19 cellular contexts compared by ENCODE assay signal in genomic region chr6:9710574-9710973, GRCh38.
DNase-seq lines count a peak whose midpoint lies in the region.
"Had no signal": no experiment of that assay in that cellular context is flagged by ENCODE, and none has a peak within 500 bp of the region (broad histone marks: within the 10 kb centered on the region; RNA-seq: fewer than 3 reads in every experiment).

No MANE protein-coding gene starts in this region.

- H3K79me1 ChIP-seq in trophoblast cell (ENCODE audit: low read length) = no peaks in the 10 kb centered on the region

- no peaks in the 10 kb centered on the region for H3K79me2 ChIP-seq in trophoblast cell (ENCODE audit: control insufficient read depth, insufficient read depth, low read length, poor library complexity)

- in situ Hi-C loops in Caki2 (cut with HindIII; ENCODE audit: low pct_unique_long_range_greater_than_20kb, low sequenced_read_pairs) = no loop called here

- no peak overlapping the region for H3K9ac ChIP-seq in trophoblast cell (ENCODE audit: low read length)
- H3K9ac ChIP-seq: GM23248, KMS-11 had no signal

- no peak overlapping the region for H2BK5ac ChIP-seq in trophoblast cell (ENCODE audit: low read depth, low read length, poor library complexity)

- H3K4me3 ChIP-seq in trophoblast cell (ENCODE audit: low read depth, low read length) = no peak overlapping the region
- H3K4me3 ChIP-seq: GM23248 had no signal

- H4K8ac ChIP-seq in trophoblast cell (ENCODE audit: low read depth, low read length) = no peak overlapping the region

- H3K27me3 ChIP-seq in trophoblast cell (ENCODE audit: insufficient read depth, low read length) = no peaks in the 10 kb centered on the region

- H2AK5ac ChIP-seq in trophoblast cell (ENCODE audit: low read length) = no peak overlapping the region

- no peak overlapping the region for H3K23ac ChIP-seq in trophoblast cell (ENCODE audit: low read length)

- no CpG with 5 or more reads among the region's 2 CpGs for WGBS in trophoblast cell (ENCODE audit: extremely low coverage, insufficient coverage, insufficient read length)

- H3K18ac ChIP-seq in trophoblast cell (ENCODE audit: low read length) = no peak overlapping the region

- H3K4ac ChIP-seq in trophoblast cell (ENCODE audit: low read depth, low read length) = no peak overlapping the region

- no peak overlapping the region for H3K4me2 ChIP-seq in trophoblast cell (ENCODE audit: low read length)
- H3K4me2 ChIP-seq: KMS-11 had no signal

- H4K12ac ChIP-seq in trophoblast cell (ENCODE audit: low read depth, low read length) = no peak overlapping the region

- peak overlapping the region; percentile 78 for H3K27ac ChIP-seq in trophoblast cell (ENCODE audit: low read depth, low read length)
- H3K27ac ChIP-seq: GM23248, KMS-11, RWPE1 had no signal

- H3K14ac ChIP-seq in trophoblast cell (ENCODE audit: low read length) = no peak overlapping the region

- H3K36me3 ChIP-seq in trophoblast cell (ENCODE audit: control insufficient read depth in 1 of 2, insufficient read depth in 2 of 2, low read length in 2 of 2) = no peaks in the 10 kb centered on the region

- H2BK12ac ChIP-seq in trophoblast cell (ENCODE audit: low read length) = no peak overlapping the region

- no peaks in the 10 kb centered on the region for H3K9me3 ChIP-seq in trophoblast cell (ENCODE audit: insufficient read depth, low read depth, low read length)

- H3K4me1 ChIP-seq in trophoblast cell (ENCODE audit: control insufficient read depth in 1 of 2, insufficient read depth in 2 of 2, low read length in 2 of 2) = no peaks in the 10 kb centered on the region

- H2BK120ac ChIP-seq in trophoblast cell (ENCODE audit: insufficient read depth, low read length, poor library complexity) = no peak overlapping the region

- DNase-seq in Caki2 (ENCODE audit: low read depth) (peak; percentile 6), NCI-H460 (ENCODE audit: extremely low read depth, low read depth) (peak; percentile 20), foreskin melanocyte (peak; percentile 63), trophoblast cell (no peak), NCI-H524 treated with DMSO at 0.1 percent for 48 hours (lab: John Stamatoyannopoulos, UW) (no peak), SKM-1 (lab: John Stamatoyannopoulos, UW; ENCODE audit: unreplicated experiment) (no peak)
- DNase-seq in activated CD8-positive, alpha-beta memory T cell treated with anti-CD3 and anti-CD28 coated beads for 24 hours = no peak
- DNase-seq: COR-L47; GM23248; NCI-H1105; NCI-H1694; NCI-H2081; NCI-H446 treated with DMSO at 0.1 percent for 48 hours; NCI-H748 treated with DMSO at 0.1 percent for 48 hours; NK-92 treated with Interleukin-12 subunit alpha and Interleukin-12 subunit beta, amount 100 ng/mL, for 24 hours; SIG-M5; T-cell had no signal

- no peak overlapping the region for H4K91ac ChIP-seq in trophoblast cell (ENCODE audit: low read depth, low read length)

- H2AFZ ChIP-seq in trophoblast cell (ENCODE audit: insufficient read depth, low read length, poor library complexity) = no peak overlapping the region

Comparison
In these comparisons a context has a peak if more than half of its experiments do, and no peak if none do; other contexts are left out.
1. DNase-seq: peak in Caki2 (single experiment), NCI-H460 (single experiment) and foreskin melanocyte (single experiment); none in trophoblast cell (0 of 2), activated CD8-positive, alpha-beta memory T cell treated with anti-CD3 and anti-CD28 coated beads for 24 hours (single experiment), NCI-H524 treated with DMSO at 0.1 percent for 48 hours (single experiment) and SKM-1 (single experiment).